ENCODE assay signal across 1 cellular context in genomic region chr16:69554495-69554894, GRCh38.
TF ChIP-seq lines count a peak whose summit lies in the region.

No MANE protein-coding gene starts in this region.

TF ChIP-seq in WTC11, 78 proteins besides CTCF, POLR2A, EP300 and RAD21 (continued from another document):
- no peak for TF ChIP-seq SMAD4 (CRISPR knock-in tag; IDR thresholded peaks at IDR 0.05)
- TF ChIP-seq ERG (CRISPR knock-in tag; IDR thresholded peaks at IDR 0.05): no peak
- TF ChIP-seq USF1 (CRISPR knock-in tag; IDR thresholded peaks at IDR 0.05): 0 out of 2 replicates have a peak, but pooled peaks have one; percentile 27
- no peak for TF ChIP-seq ZBTB21 (CRISPR knock-in tag; IDR thresholded peaks at IDR 0.05; ENCODE audit: borderline replicate concordance)
- no peak for TF ChIP-seq ATF2 (CRISPR knock-in tag; IDR thresholded peaks at IDR 0.05; ENCODE audit: borderline replicate concordance, low read depth)
- TF ChIP-seq ZNF416 (CRISPR knock-in tag; IDR thresholded peaks at IDR 0.05): no peak
- no peak for TF ChIP-seq ESRRA (CRISPR knock-in tag; IDR thresholded peaks at IDR 0.05; ENCODE audit: borderline replicate concordance)
- no peak for TF ChIP-seq NR1H2 (CRISPR knock-in tag; IDR thresholded peaks at IDR 0.05)
- TF ChIP-seq TEAD1 (CRISPR knock-in tag; IDR thresholded peaks at IDR 0.05): no peak
- TF ChIP-seq NR2C2 (CRISPR knock-in tag; IDR thresholded peaks at IDR 0.05): no peak
